ENCODE assay signal across 38 cellular contexts in the genomic region with DNA sequence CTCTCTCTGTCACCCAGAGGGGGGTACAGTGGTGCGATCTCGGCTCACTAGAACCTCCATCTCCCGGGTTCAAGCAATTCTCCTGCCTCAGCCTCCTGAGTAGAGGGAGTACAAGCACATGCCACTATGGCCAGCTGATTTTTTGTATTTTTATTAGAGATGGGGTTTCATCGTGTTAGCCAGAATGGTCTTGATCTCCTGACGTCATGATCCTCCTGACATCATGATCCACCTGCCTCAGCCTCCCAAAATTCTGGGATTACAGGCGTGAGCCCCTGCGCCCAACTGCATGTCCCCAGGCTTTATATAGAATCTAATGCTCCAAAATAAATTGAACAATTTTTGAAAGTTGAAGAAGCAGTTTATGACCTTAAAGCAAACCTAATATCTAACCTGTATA. TPM values are rescaled to one million over a fixed set of nuclear protein-coding genes. Genes with fewer than 3 reads are reported as not detected.
"Had no signal": no experiment of that assay in that cellular context is flagged by ENCODE, and none has a peak within 500 bp of the region (broad histone marks: within the 10 kb centered on the region; RNA-seq: fewer than 3 reads in every experiment).

No MANE protein-coding gene starts in this region.

- H3K36me3 ChIP-seq: MG63 had no signal

- DNase-seq: Karpas-422, Kasumi-1, MG63, MM.1S, MV-4-11, NCI-H1048, NCI-H1092, NCI-H1092 treated with DMSO at 0.1 percent for 48 hours, NCI-H1105, NCI-H1105 treated with DMSO at 0.1 percent for 48 hours, NCI-H1417, NCI-H1417 treated with DMSO at 0.1 percent for 48 hours, NCI-H1436, NCI-H1436 treated with DMSO at 0.1 percent for 48 hours, NCI-H146, NCI-H1694, NCI-H1694 treated with DMSO at 0.1 percent for 48 hours, NCI-H187, NCI-H187 treated with DMSO at 0.1 percent for 48 hours, NCI-H1930, NCI-H2029, NCI-H2029 treated with DMSO at 0.1 percent for 48 hours, NCI-H2081, NCI-H2081 treated with DMSO at 0.1 percent for 48 hours, NCI-H2107, NCI-H2171, NCI-H2171 treated with DMSO at 0.1 percent for 48 hours, NCI-H2227 treated with DMSO at 0.1 percent for 48 hours, NCI-H226, NCI-H345, NCI-H446, NCI-H446 treated with DMSO at 0.1 percent for 48 hours, NCI-H510A, NCI-H510A treated with DMSO at 0.1 percent for 48 hours had no signal

- H3K27me3 ChIP-seq: MG63 had no signal

- H3K4me3 ChIP-seq: MG63 had no signal

RNA-seq across cellular contexts. Expression of gene CRISP2, which starts 7.0 kb away (rescaled TPM):
- total RNA-seq: LHCN-M2, M059J, MCF 10A had no signal

RNA-seq across cellular contexts. Expression of gene CRISP3, which starts 23.8 kb away (rescaled TPM):
- total RNA-seq: LHCN-M2, M059J, MCF 10A, NCI-H460 had no signal
